Comparison of ENCODE assay signal across 8 cellular contexts in genomic region chr13:97432917-97433726, GRCh38. TPM values are rescaled to one million over a fixed set of nuclear protein-coding genes. Genes with fewer than 3 reads are reported as not detected.
DNase-seq lines count a peak whose midpoint lies in the region; ATAC-seq and TF ChIP-seq lines count a peak whose summit lies in the region.

No MANE protein-coding gene starts in this region.

- in situ Hi-C loops in GM13977 (cut with MboI; ENCODE audit: low pct_unique_long_range_greater_than_20kb, low sequenced_read_pairs, unreplicated experiment), result no loop called here

- ATAC-seq in HG02884 (IDR thresholded peaks at IDR 0.05; ENCODE audit: unreplicated experiment), result peak; percentile 76
- peak; percentile 91 to 98 (median 94) for ATAC-seq in heart right ventricle

- peaks cover 23% of the 10 kb centered on the region for H3K4me1 Mint-ChIP-seq in type B pancreatic cell (ENCODE audit: unreplicated experiment)

- peak overlapping the region; percentile 97 for H3K4me3 Mint-ChIP-seq in type B pancreatic cell

- DNase-seq in GM13977 (ENCODE audit: low spot score) (peak; percentile 82), NCI-H146 treated with DMSO at 0.1 percent for 48 hours (lab: John Stamatoyannopoulos, UW; ENCODE audit: unreplicated experiment) (peak; percentile 100), T-helper 1 cell (peak; percentile 93 to 100 (median 95)), amniotic stem cell (lab: John Stamatoyannopoulos, UW) (peak; percentile 100), heart right ventricle (peak; percentile 98 to 99), pons (ENCODE audit: low spot score) (peak; percentile 100), type B pancreatic cell (ENCODE audit: extremely low spot score, unreplicated experiment) (peak; percentile 99)

- no peaks in the 10 kb centered on the region for H3K27me3 Mint-ChIP-seq in type B pancreatic cell

- no peaks in the 10 kb centered on the region for H3K36me3 ChIP-seq in heart right ventricle

- no peaks in the 10 kb centered on the region for H3K9me3 ChIP-seq in heart right ventricle

- no peaks in the 10 kb centered on the region for H3K9me3 Mint-ChIP-seq in type B pancreatic cell

- no peak for TF ChIP-seq CTCF in GM13977 (IDR thresholded peaks at IDR 0.05; ENCODE audit: extremely low read depth, insufficient read depth, missing control alignments)
- no peak for TF ChIP-seq CTCF in heart right ventricle (IDR thresholded peaks at IDR 0.05)
- TF ChIP-seq CTCF in type B pancreatic cell (conservative IDR thresholded peaks at IDR 0.05), result no peak

- H3K4me3 ChIP-seq in heart right ventricle, result peak overlapping the region; percentile 66 to 98 (median 84)

- peaks cover 5% of the 10 kb centered on the region for H3K36me3 Mint-ChIP-seq in type B pancreatic cell

- no peaks in the 10 kb centered on the region for H3K27me3 ChIP-seq in heart right ventricle

- peaks cover 0 to 54% (median 37%) of the 10 kb centered on the region in 9 donors for H3K4me1 ChIP-seq in heart right ventricle

- 0 to 1% methylated on average over 50 of the region's 50 CpGs for WGBS in heart right ventricle, 2 donors

- H3K27ac ChIP-seq in heart right ventricle, result peak overlapping the region; percentile 95 to 100 (median 99)

- peak overlapping the region; percentile 99 for H3K27ac Mint-ChIP-seq in type B pancreatic cell

- intact Hi-C loops in heart right ventricle (cut with DNase I), result loop anchor here in 6 of 10 donors (1.0 to 10.0 kb wide), 6 partner anchors 71 to 323 kb away; partner anchors contain the start of gene MBNL2 (in 6 of the 6)

RNA-seq across cellular contexts. Expression of gene RAP2A, which starts 0.8 kb away (rescaled TPM):
- 10 to 100 TPM; 15.2 to 31.0 (median 22.0) TPM for total RNA-seq in heart right ventricle
- polyA plus RNA-seq in heart right ventricle, result 1 to 10 TPM; 4.2 to 8.4 TPM
- total RNA-seq in type B pancreatic cell (ENCODE audit: low replicate concordance), result 29.7 and 37.5 TPM in 2 replicates

Comparison
In these comparisons a context has a peak if more than half of its experiments do, and no peak if none do; other contexts are left out.
1. Peak in every context shown above with its lines: DNase-seq, ATAC-seq, H3K4me3 ChIP-seq and H3K27ac ChIP-seq.